In the genomic region with DNA sequence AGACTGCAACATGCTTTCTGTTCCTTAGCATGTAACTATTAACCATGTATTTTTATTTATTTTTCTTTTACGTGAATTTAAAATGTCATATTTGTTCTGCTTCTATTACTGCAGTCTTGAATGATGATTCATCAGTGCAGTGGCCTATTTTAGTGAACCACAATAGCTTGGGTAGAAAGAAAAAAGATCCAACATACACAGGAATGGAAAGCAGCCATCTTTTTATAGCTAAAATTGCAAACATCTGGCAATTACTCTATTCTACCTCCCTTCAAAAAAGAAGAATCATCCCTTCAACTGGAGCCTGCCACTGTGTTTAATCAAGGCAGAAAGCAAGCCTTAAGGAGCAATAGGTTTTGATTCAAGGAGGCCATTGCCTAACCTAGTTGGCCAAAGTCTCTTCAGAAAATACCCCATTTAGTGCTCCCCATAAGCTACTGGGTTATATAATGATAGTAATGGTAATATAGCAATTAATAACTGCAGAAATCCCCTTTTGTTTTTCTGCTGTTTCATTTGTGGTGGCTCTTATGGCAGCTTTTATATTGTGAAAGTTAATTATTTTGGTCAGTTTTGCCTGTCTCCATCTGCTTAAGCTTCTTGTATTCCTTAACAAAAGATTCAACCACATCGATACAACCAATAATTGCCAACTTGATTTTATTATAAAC, we compare ENCODE assay signal across 8 cellular contexts.
DNase-seq lines count a peak whose midpoint lies in the region; ATAC-seq and TF ChIP-seq lines count a peak whose summit lies in the region.

No MANE protein-coding gene starts in this region.

- H3K27me3 ChIP-seq in osteoblast (ENCODE audit: insufficient read depth, low read length) (no peaks in the 10 kb centered on the region), upper lobe of right lung (no peaks in the 10 kb centered on the region)

- H4K20me1 ChIP-seq in osteoblast (ENCODE audit: insufficient read depth, low read length): peaks cover 4% of the 10 kb centered on the region

- DNase-seq in amniotic epithelial cell (ENCODE audit: low read depth) (peak; percentile 76), osteoblast (ENCODE audit: insufficient read length, low spot score, missing footprints) (peak; percentile 66), NCI-H748 (lab: John Stamatoyannopoulos, UW; ENCODE audit: unreplicated experiment) (no peak), SW 1271 (lab: John Stamatoyannopoulos, UW) (no peak), upper lobe of right lung (no peak), posterior vena cava (ENCODE audit: low spot score) (no peak)

- H3K27ac ChIP-seq in osteoblast (ENCODE audit: low read depth, low read length) (peak overlapping the region; percentile 43), upper lobe of right lung (no peak overlapping the region)

- no peaks in the 10 kb centered on the region for H3K36me3 ChIP-seq in osteoblast (ENCODE audit: insufficient read depth, low read length)
- H3K36me3 ChIP-seq in upper lobe of right lung: no peaks in the 10 kb centered on the region

- H3K4me2 ChIP-seq in osteoblast (ENCODE audit: insufficient read depth, low read length): peak overlapping the region; percentile 42

- no peak overlapping the region for H2AFZ ChIP-seq in osteoblast (ENCODE audit: low read length)

- peak; percentile 46 for ATAC-seq in GM18511 (IDR thresholded peaks at IDR 0.05; ENCODE audit: unreplicated experiment)
- ATAC-seq in HG02885 (IDR thresholded peaks at IDR 0.05; ENCODE audit: poor library complexity, unreplicated experiment): peak; percentile 5
- no peak for ATAC-seq in upper lobe of right lung

- TF ChIP-seq CTCF in osteoblast (IDR thresholded peaks at IDR 0.05; ENCODE audit: extremely low read depth, low read depth, low read length) (no peak), upper lobe of right lung (IDR thresholded peaks at IDR 0.05) (no peak)

- peaks cover 53% of the 10 kb centered on the region for H3K79me2 ChIP-seq in osteoblast (ENCODE audit: insufficient read depth, low read length)

- no peak overlapping the region for H3K4me3 ChIP-seq in osteoblast (ENCODE audit: insufficient read depth, low read length)
- no peak overlapping the region for H3K4me3 ChIP-seq in upper lobe of right lung

- H3K4me1 ChIP-seq in osteoblast (ENCODE audit: insufficient read depth, low read length): peaks cover 27% of the 10 kb centered on the region
- H3K4me1 ChIP-seq in upper lobe of right lung: peaks cover 21% of the 10 kb centered on the region

- intact Hi-C loops in upper lobe of right lung (cut with DNase I): no loop called here
- intact Hi-C loops in posterior vena cava (cut with DNase I): no loop called here

- no peaks in the 10 kb centered on the region for H3K9me3 ChIP-seq in osteoblast (ENCODE audit: low read depth, low read length)
- H3K9me3 ChIP-seq in upper lobe of right lung: no peaks in the 10 kb centered on the region

Comparison
In these comparisons a context has a peak if more than half of its experiments do, and no peak if none do; other contexts are left out.
1. DNase-seq: peak in amniotic epithelial cell (single experiment) and osteoblast (single experiment); none in NCI-H748 (single experiment), SW 1271 (0 of 2), upper lobe of right lung (single experiment) and posterior vena cava (single experiment).